29 cellular contexts compared by ENCODE assay signal in genomic region chr9:36854034-36854433, GRCh38.
"Had no signal": no experiment of that assay in that cellular context is flagged by ENCODE, and none has a peak within 500 bp of the region (broad histone marks: within the 10 kb centered on the region; RNA-seq: fewer than 3 reads in every experiment).

No MANE protein-coding gene starts in this region.

- FAIRE-seq: urothelium cell line had no signal

- H3K27me3 ChIP-seq: testis, thyroid gland, upper lobe of left lung, uterus, vagina had no signal

- H3K27ac ChIP-seq: stomach, suprapubic skin, testis, thoracic aorta, thyroid gland, tibial artery, tibial nerve, transverse colon, upper lobe of left lung, upper lobe of right lung, uterus, vagina had no signal

- H3K4me3 Mint-ChIP-seq: stimulated activated effector memory CD8-positive, alpha-beta T cell treated with anti-CD3 and anti-CD28 coated beads, Interleukin-12 subunit alpha, Interleukin-12 subunit beta, amount 100 ng/mL, for 72 hours; stimulated activated memory B cell treated with anti-CD40 and anti-IgM and Interleukin-4, amounts not matched to agents 10 μg/mL and 1 μg/mL and 100 μg/mL, for 72 hours; stimulated activated naive B cell treated with anti-CD40 and anti-IgM and Interleukin-4, amounts not matched to agents 10 μg/mL and 1 μg/mL and 100 μg/mL, for 72 hours; stimulated activated naive CD8-positive, alpha-beta T cell treated with anti-CD3 and anti-CD28 coated beads, Interleukin-15, amount 100 ng/mL, for 72 hours; stimulated activated naive CD8-positive, alpha-beta T cell treated with anti-CD3 and anti-CD28 coated beads, Interleukin-15, Interleukin-2, amounts not matched to agents 100 ng/mL and 50 ng/mL, for 24 hours; type B pancreatic cell had no signal

- H3K4me3 ChIP-seq: stomach, suprapubic skin, testis, thoracic aorta, thyroid gland, tibial artery, tibial nerve, transverse colon, upper lobe of left lung, upper lobe of right lung, uterus, vagina had no signal

- H3K36me3 Mint-ChIP-seq: stimulated activated effector memory CD8-positive, alpha-beta T cell treated with anti-CD3 and anti-CD28 coated beads, Interleukin-12 subunit alpha, Interleukin-12 subunit beta, amount 100 ng/mL, for 72 hours; type B pancreatic cell had no signal

- DNase-seq: stimulated activated CD4-positive, alpha-beta T cell treated with anti-CD3 and anti-CD28 coated beads, Interleukin-2, amount 100 ng/mL, for 48 hours; stimulated activated CD4-positive, alpha-beta T cell treated with anti-CD3 and anti-CD28 coated beads, Interleukin-4, amount 100 ng/mL, for 1 hour; stimulated activated CD4-positive, alpha-beta T cell treated with anti-CD3 and anti-CD28 coated beads, Interleukin-4, amount 100 ng/mL, for 24 hours; stimulated activated CD4-positive, alpha-beta T cell treated with anti-CD3 and anti-CD28 coated beads, Interleukin-4, amount 100 ng/mL, for 4 hours; stimulated activated CD8-positive, alpha-beta memory T cell treated with anti-CD3 and anti-CD28 coated beads, Interleukin-4, amount 100 ng/mL, for 48 hours; stimulated activated naive B cell treated with anti-CD40 and anti-IgM and Interleukin-4, amounts not matched to agents 10 μg/mL and 1 μg/mL and 100 μg/mL, for 72 hours; stimulated activated naive CD4-positive, alpha-beta T cell; stimulated activated naive CD4-positive, alpha-beta T cell treated with Interleukin-2 at 50 U/mL for 16 hours; stimulated activated naive CD8-positive, alpha-beta T cell treated with anti-CD3 and anti-CD28 coated beads, Interleukin-15, amount 100 ng/mL, for 72 hours; stimulated activated naive CD8-positive, alpha-beta T cell treated with anti-CD3 and anti-CD28 coated beads, Interleukin-15, Interleukin-2, amounts not matched to agents 100 U/mL and 50 U/mL, for 24 hours; stomach; substantia nigra; testis; thyroid gland; tibial artery; transverse colon; trophoblast cell; upper lobe of right lung; uterus had no signal

- H3K9me3 Mint-ChIP-seq: stimulated activated effector memory CD8-positive, alpha-beta T cell treated with anti-CD3 and anti-CD28 coated beads, Interleukin-12 subunit alpha, Interleukin-12 subunit beta, amount 100 ng/mL, for 72 hours; stimulated activated memory B cell treated with anti-CD40 and anti-IgM and Interleukin-4, amounts not matched to agents 10 μg/mL and 1 μg/mL and 100 μg/mL, for 72 hours; stimulated activated naive B cell treated with anti-CD40 and anti-IgM and Interleukin-4, amounts not matched to agents 10 μg/mL and 1 μg/mL and 100 μg/mL, for 72 hours; stimulated activated naive CD8-positive, alpha-beta T cell treated with anti-CD3 and anti-CD28 coated beads, Interleukin-15, amount 100 ng/mL, for 72 hours; stimulated activated naive CD8-positive, alpha-beta T cell treated with anti-CD3 and anti-CD28 coated beads, Interleukin-15, Interleukin-2, amounts not matched to agents 100 ng/mL and 50 ng/mL, for 24 hours; type B pancreatic cell had no signal

- H3K4me1 ChIP-seq: stomach, testis, thyroid gland, tibial artery, tibial nerve, transverse colon, upper lobe of left lung, upper lobe of right lung, uterus had no signal

- H3K27me3 Mint-ChIP-seq: stimulated activated memory B cell treated with anti-CD40 and anti-IgM and Interleukin-4, amounts not matched to agents 10 μg/mL and 1 μg/mL and 100 μg/mL, for 72 hours; stimulated activated naive B cell treated with anti-CD40 and anti-IgM and Interleukin-4, amounts not matched to agents 10 μg/mL and 1 μg/mL and 100 μg/mL, for 72 hours; stimulated activated naive CD8-positive, alpha-beta T cell treated with anti-CD3 and anti-CD28 coated beads, Interleukin-15, Interleukin-2, amounts not matched to agents 100 ng/mL and 50 ng/mL, for 24 hours had no signal

- H3K27ac Mint-ChIP-seq: stimulated activated effector memory CD8-positive, alpha-beta T cell treated with anti-CD3 and anti-CD28 coated beads, Interleukin-12 subunit alpha, Interleukin-12 subunit beta, amount 100 ng/mL, for 72 hours; stimulated activated naive CD8-positive, alpha-beta T cell treated with anti-CD3 and anti-CD28 coated beads, Interleukin-15, amount 100 ng/mL, for 72 hours; stimulated activated naive CD8-positive, alpha-beta T cell treated with anti-CD3 and anti-CD28 coated beads, Interleukin-15, Interleukin-2, amounts not matched to agents 100 ng/mL and 50 ng/mL, for 24 hours; type B pancreatic cell had no signal

- ATAC-seq: stimulated activated effector memory CD8-positive, alpha-beta T cell treated with anti-CD3 and anti-CD28 coated beads, Interleukin-12 subunit alpha, Interleukin-12 subunit beta, amount 100 ng/mL, for 72 hours; stimulated activated memory B cell treated with anti-CD40 and anti-IgM and Interleukin-4, amounts not matched to agents 10 μg/mL and 1 μg/mL and 100 μg/mL, for 72 hours; stimulated activated naive B cell treated with anti-CD40 and anti-IgM and Interleukin-4, amounts not matched to agents 10 μg/mL and 1 μg/mL and 100 μg/mL, for 72 hours; stimulated activated naive CD8-positive, alpha-beta T cell treated with anti-CD3 and anti-CD28 coated beads, Interleukin-15, amount 100 ng/mL, for 72 hours; upper lobe of right lung had no signal

- H3K36me3 ChIP-seq: stomach, suprapubic skin, thoracic aorta, thyroid gland, tibial artery, tibial nerve, transverse colon, upper lobe of left lung, upper lobe of right lung, uterus, vagina had no signal
